In the genomic region with DNA sequence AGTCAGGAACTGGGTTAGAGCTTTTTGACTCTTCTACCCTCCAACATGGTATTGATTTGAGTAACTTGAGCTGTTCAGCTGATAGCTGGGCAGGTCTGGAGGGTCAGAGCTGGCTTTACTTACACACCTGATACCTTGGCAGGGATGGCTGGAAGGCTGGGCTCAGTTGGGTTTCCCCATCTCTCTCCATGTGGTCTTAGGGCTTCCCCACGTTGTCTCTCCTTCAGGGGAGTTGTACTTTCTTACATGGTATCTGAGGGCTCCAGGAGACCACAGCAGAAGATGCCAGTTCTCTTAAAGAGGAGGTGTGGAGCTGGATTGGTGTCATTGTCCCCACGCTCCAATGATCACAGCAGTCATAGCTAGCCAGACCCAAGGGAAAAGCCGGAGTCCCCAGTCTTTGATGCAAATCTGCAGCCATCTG, we compare ENCODE assay signal across 12 cellular contexts. TPM values are rescaled to one million over a fixed set of nuclear protein-coding genes. Genes with fewer than 3 reads are reported as not detected.
A peak's percentile ranks its signal among the peaks of the same experiment; 100 is the strongest.
DNase-seq lines count a peak whose midpoint lies in the region; ATAC-seq and TF ChIP-seq lines count a peak whose summit lies in the region.
"Had no signal": no experiment of that assay in that cellular context is flagged by ENCODE, and none has a peak within 500 bp of the region (broad histone marks: within the 10 kb centered on the region; RNA-seq: fewer than 3 reads in every experiment).

No MANE protein-coding gene starts in this region.

- peaks cover 0 to 10% of the 10 kb centered on the region in 2 experiments; a peak in 2 of 4 replicates for H3K4me1 ChIP-seq in SK-N-SH (ENCODE audit: control insufficient read depth in 1 of 2, insufficient read depth in 2 of 2, low read depth in 1 of 2, low read length in 1 of 2)
- H3K4me1 ChIP-seq in CD4-positive, alpha-beta memory T cell (ENCODE audit: insufficient read depth, low read length): no peaks in the 10 kb centered on the region
- H3K4me1 ChIP-seq: foreskin keratinocyte had no signal

- TF ChIP-seq RAD21 in SK-N-SH (IDR thresholded peaks at IDR 0.05; ENCODE audit: low read length): no peak

- H3K27me3 Mint-ChIP-seq in stimulated activated memory B cell treated with anti-CD40 and anti-IgM and Interleukin-4, amounts not matched to agents 10 μg/mL and 1 μg/mL and 100 μg/mL, for 72 hours: no peaks in the 10 kb centered on the region
- H3K27me3 Mint-ChIP-seq in CD4-positive, alpha-beta memory T cell: no peaks in the 10 kb centered on the region

- H2AFZ ChIP-seq in SK-N-SH (ENCODE audit: low read depth): no peak overlapping the region

- H3K4me3 ChIP-seq in SK-N-SH (ENCODE audit: low read depth in 2 of 2, low read length in 1 of 2): no peak overlapping the region
- no peak overlapping the region for H3K4me3 ChIP-seq in CD4-positive, alpha-beta memory T cell (ENCODE audit: low read length in 2 of 2)

- TF ChIP-seq CTCF in SK-N-SH (IDR thresholded peaks at IDR 0.05): no peak

- POLR2A ChIA-PET in SK-N-SH (lab: Yijun Ruan, JAX): no interaction called here
- POLR2A ChIA-PET in CD4-positive, alpha-beta memory T cell (lab: Charles Lee; ENCODE audit: partially characterized antibody): no interaction called here

- no peak overlapping the region for H3K4me3 Mint-ChIP-seq in stimulated activated memory B cell treated with anti-CD40 and anti-IgM and Interleukin-4, amounts not matched to agents 10 μg/mL and 1 μg/mL and 100 μg/mL, for 72 hours
- no peak overlapping the region for H3K4me3 Mint-ChIP-seq in CD4-positive, alpha-beta memory T cell
- H3K4me3 Mint-ChIP-seq: natural killer cell; T-helper 1 cell treated with Interleukin-12 subunit alpha and Interleukin-12 subunit beta and Interleukin-4 antibody, amounts not matched to agents 30 μg/mL and 1 μg/mL, for 36 hours had no signal

- H3K36me3 ChIP-seq in SK-N-SH (replicated peaks in 1 of 2; ENCODE audit: control insufficient read depth in 1 of 2, insufficient read depth in 2 of 2, low read length in 1 of 2): peaks cover 0 to 4% of the 10 kb centered on the region in 2 experiments
- H3K36me3 ChIP-seq in CD4-positive, alpha-beta memory T cell (ENCODE audit: insufficient read depth, low read length): no peaks in the 10 kb centered on the region

- H3K9me3 Mint-ChIP-seq in stimulated activated memory B cell treated with anti-CD40 and anti-IgM and Interleukin-4, amounts not matched to agents 10 μg/mL and 1 μg/mL and 100 μg/mL, for 72 hours: no peaks in the 10 kb centered on the region
- H3K9me3 Mint-ChIP-seq in CD4-positive, alpha-beta memory T cell: no peaks in the 10 kb centered on the region
- H3K9me3 Mint-ChIP-seq: natural killer cell; T-helper 1 cell treated with Interleukin-12 subunit alpha and Interleukin-12 subunit beta and Interleukin-4 antibody, amounts not matched to agents 30 μg/mL and 1 μg/mL, for 36 hours had no signal

- H3F3A ChIP-seq in SK-N-SH (replicated peaks; ENCODE audit: insufficient read depth): no peaks in the 10 kb centered on the region

- no peak overlapping the region for H3K27ac ChIP-seq in SK-N-SH (ENCODE audit: low read depth in 2 of 2, low read length in 1 of 2)
- no peak overlapping the region for H3K27ac ChIP-seq in CD4-positive, alpha-beta memory T cell (ENCODE audit: low read depth, low read length)
- H3K27ac ChIP-seq: foreskin keratinocyte had no signal

- no peaks in the 10 kb centered on the region for H3K9me3 ChIP-seq in SK-N-SH
- H3K9me3 ChIP-seq in CD4-positive, alpha-beta memory T cell (ENCODE audit: control insufficient read depth in 1 of 2, low read length in 2 of 2): no peaks in the 10 kb centered on the region

- peak; percentile 69 for ATAC-seq in GM19025 (IDR thresholded peaks at IDR 0.05; ENCODE audit: low read depth, unreplicated experiment)
- ATAC-seq in GM21717 (IDR thresholded peaks at IDR 0.05; ENCODE audit: unreplicated experiment): peak; percentile 85
- ATAC-seq in HG03103 (IDR thresholded peaks at IDR 0.05; ENCODE audit: low read depth, unreplicated experiment): peak; percentile 65
- ATAC-seq in stimulated activated memory B cell treated with anti-CD40 and anti-IgM and Interleukin-4, amounts not matched to agents 10 μg/mL and 1 μg/mL and 100 μg/mL, for 72 hours: peak; percentile 89
- ATAC-seq: foreskin keratinocyte, natural killer cell had no signal

- H3K36me3 Mint-ChIP-seq in stimulated activated memory B cell treated with anti-CD40 and anti-IgM and Interleukin-4, amounts not matched to agents 10 μg/mL and 1 μg/mL and 100 μg/mL, for 72 hours: no peaks in the 10 kb centered on the region
- H3K36me3 Mint-ChIP-seq in CD4-positive, alpha-beta memory T cell: peaks cover 5 to 10% of the 10 kb centered on the region in 2 donors
- H3K36me3 Mint-ChIP-seq: natural killer cell had no signal

- H3K4me1 Mint-ChIP-seq in stimulated activated memory B cell treated with anti-CD40 and anti-IgM and Interleukin-4, amounts not matched to agents 10 μg/mL and 1 μg/mL and 100 μg/mL, for 72 hours: peaks cover 21% of the 10 kb centered on the region
- no peaks in the 10 kb centered on the region for H3K4me1 Mint-ChIP-seq in CD4-positive, alpha-beta memory T cell
- H3K4me1 Mint-ChIP-seq: natural killer cell had no signal

- no peaks in the 10 kb centered on the region for H4K20me1 ChIP-seq in SK-N-SH (ENCODE audit: insufficient read depth)

- no peak for TF ChIP-seq EP300 in SK-N-SH (IDR thresholded peaks at IDR 0.05; ENCODE audit: borderline replicate concordance in 1 of 2, low read depth in 1 of 2, low read length in 1 of 2)

- intact Hi-C loops in CD4-positive, alpha-beta memory T cell (cut with micrococcal nuclease): no loop called here

- no peak overlapping the region for H3K9ac ChIP-seq in SK-N-SH

- DNase-seq in SK-N-SH: no peak
- no peak for DNase-seq in CD4-positive, alpha-beta memory T cell
- DNase-seq in SIG-M5 (lab: John Stamatoyannopoulos, UW): no peak
- DNase-seq: dermis blood vessel endothelial cell, foreskin keratinocyte, natural killer cell, NCI-H1694 treated with DMSO at 0.1 percent for 48 hours had no signal

- 57% methylated on average over 2 of the region's 3 CpGs for WGBS in SK-N-SH (ENCODE audit: low lambda C conversion rate)

- H3K27me3 ChIP-seq in SK-N-SH (ENCODE audit: insufficient read depth): no peaks in the 10 kb centered on the region
- no peaks in the 10 kb centered on the region for H3K27me3 ChIP-seq in CD4-positive, alpha-beta memory T cell (ENCODE audit: insufficient read depth, low read length)
- H3K27me3 ChIP-seq: foreskin keratinocyte had no signal

- peak overlapping the region; percentile 48 for H3K27ac Mint-ChIP-seq in stimulated activated memory B cell treated with anti-CD40 and anti-IgM and Interleukin-4, amounts not matched to agents 10 μg/mL and 1 μg/mL and 100 μg/mL, for 72 hours
- H3K27ac Mint-ChIP-seq in CD4-positive, alpha-beta memory T cell: no peak overlapping the region
- H3K27ac Mint-ChIP-seq: natural killer cell had no signal

- H3K9me2 ChIP-seq in SK-N-SH: no peaks in the 10 kb centered on the region

- no peak overlapping the region for H3K4me2 ChIP-seq in SK-N-SH

- CTCF ChIA-PET in SK-N-SH (lab: Yijun Ruan, JAX): interaction anchor here (0.9 kb wide), 1 partner anchor 195 kb away, joined by 3 read pairs; no protein-coding TSS in a partner anchor
- CTCF ChIA-PET in CD4-positive, alpha-beta memory T cell (lab: Charles Lee; ENCODE audit: partially characterized antibody): interaction anchor here (1.9 kb wide), 1 partner anchor 25 kb away, joined by 8 read pairs; a partner anchor contains a TSS

- no peaks in the 10 kb centered on the region for H3K79me2 ChIP-seq in SK-N-SH (ENCODE audit: insufficient read depth)

TF ChIP-seq in SK-N-SH, 30 proteins besides CTCF, POLR2A, EP300 and RAD21:
- TF ChIP-seq YY1 (IDR thresholded peaks at IDR 0.05; ENCODE audit: low read depth) (no peak), NFIC (IDR thresholded peaks at IDR 0.05; ENCODE audit: borderline replicate concordance) (no peak), EZH2phosphoT487 (IDR thresholded peaks at IDR 0.05; ENCODE audit: borderline replicate concordance, low read depth) (no peak), FOXM1 (IDR thresholded peaks at IDR 0.05; ENCODE audit: low read depth) (no peak), TCF12 (IDR thresholded peaks at IDR 0.05) (no peak), POLR2AphosphoS5 (IDR thresholded peaks at IDR 0.05; ENCODE audit: low read depth, low read length) (no peak), JUND (IDR thresholded peaks at IDR 0.05) (no peak), RCOR1 (IDR thresholded peaks at IDR 0.05; ENCODE audit: low read length) (no peak)
- TF ChIP-seq, protein P1, sequence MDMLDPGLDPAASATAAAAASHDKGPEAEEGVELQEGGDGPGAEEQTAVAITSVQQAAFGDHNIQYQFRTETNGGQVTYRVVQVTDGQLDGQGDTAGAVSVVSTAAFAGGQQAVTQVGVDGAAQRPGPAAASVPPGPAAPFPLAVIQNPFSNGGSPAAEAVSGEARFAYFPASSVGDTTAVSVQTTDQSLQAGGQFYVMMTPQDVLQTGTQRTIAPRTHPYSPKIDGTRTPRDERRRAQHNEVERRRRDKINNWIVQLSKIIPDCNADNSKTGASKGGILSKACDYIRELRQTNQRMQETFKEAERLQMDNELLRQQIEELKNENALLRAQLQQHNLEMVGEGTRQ (IDR thresholded peaks at IDR 0.05; ENCODE audit: borderline replicate concordance, low read depth, low read length): no peak
- TF ChIP-seq, protein P2, sequence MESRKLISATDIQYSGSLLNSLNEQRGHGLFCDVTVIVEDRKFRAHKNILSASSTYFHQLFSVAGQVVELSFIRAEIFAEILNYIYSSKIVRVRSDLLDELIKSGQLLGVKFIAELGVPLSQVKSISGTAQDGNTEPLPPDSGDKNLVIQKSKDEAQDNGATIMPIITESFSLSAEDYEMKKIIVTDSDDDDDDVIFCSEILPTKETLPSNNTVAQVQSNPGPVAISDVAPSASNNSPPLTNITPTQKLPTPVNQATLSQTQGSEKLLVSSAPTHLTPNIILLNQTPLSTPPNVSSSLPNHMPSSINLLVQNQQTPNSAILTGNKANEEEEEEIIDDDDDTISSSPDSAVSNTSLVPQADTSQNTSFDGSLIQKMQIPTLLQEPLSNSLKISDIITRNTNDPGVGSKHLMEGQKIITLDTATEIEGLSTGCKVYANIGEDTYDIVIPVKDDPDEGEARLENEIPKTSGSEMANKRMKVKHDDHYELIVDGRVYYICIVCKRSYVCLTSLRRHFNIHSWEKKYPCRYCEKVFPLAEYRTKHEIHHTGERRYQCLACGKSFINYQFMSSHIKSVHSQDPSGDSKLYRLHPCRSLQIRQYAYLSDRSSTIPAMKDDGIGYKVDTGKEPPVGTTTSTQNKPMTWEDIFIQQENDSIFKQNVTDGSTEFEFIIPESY (IDR thresholded peaks at IDR 0.05; ENCODE audit: borderline replicate concordance, low read depth): no peak

RNA-seq across cellular contexts. Expression of a gene that starts 25.6 kb away (rescaled TPM):
- 20.6 and 26.2 TPM in 2 replicates for polyA plus RNA-seq in SK-N-SH (2012; rRNA removed)
- 38.5 and 40.4 TPM in 2 replicates for polyA plus RNA-seq in SK-N-SH (2012; cell fraction: cytosol; rRNA removed)
- polyA plus RNA-seq in SK-N-SH (2012; cell fraction: nucleus; rRNA removed): 7.5 and 9.4 TPM in 2 replicates
- 10 to 100 TPM; 13.7 to 16.6 TPM for total RNA-seq in CD4-positive, alpha-beta memory T cell
- polyA plus RNA-seq in CD4-positive, alpha-beta memory T cell: 10 to 100 TPM; 28.0 to 36.1 TPM
